In the genomic region with DNA sequence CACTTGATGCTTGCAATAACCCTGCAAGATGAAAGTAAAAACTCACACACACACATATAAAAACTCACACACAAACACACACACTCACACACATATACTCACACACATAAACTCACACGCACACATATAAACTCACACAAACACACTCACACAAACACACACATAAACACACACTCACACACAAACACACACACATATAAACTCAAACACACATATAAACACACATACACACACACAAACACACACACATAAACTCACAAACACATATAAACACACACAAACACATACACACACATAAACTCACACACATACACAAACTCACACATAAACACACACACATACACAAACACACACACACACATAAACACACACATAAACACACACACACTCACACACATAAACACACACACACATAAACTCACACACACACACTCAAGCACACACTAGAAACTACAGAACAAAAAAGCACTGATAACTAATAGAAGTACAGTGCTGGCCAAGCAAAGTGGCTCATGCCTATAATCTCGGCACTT, we compare ENCODE assay signal across 1 cellular context.
TF ChIP-seq lines count a peak whose summit lies in the region.

No MANE protein-coding gene starts in this region.

TF ChIP-seq in HepG2, 621 proteins besides CTCF, POLR2A, EP300 and RAD21 (continued from another document):
- TF ChIP-seq ZNF414 (CRISPR knock-in tag; IDR thresholded peaks at IDR 0.05) = no peak
- TF ChIP-seq KDM5A (IDR thresholded peaks at IDR 0.05; ENCODE audit: borderline replicate concordance, low read length) = no peak
- no peak for TF ChIP-seq ZNF740 (CRISPR knock-in tag; IDR thresholded peaks at IDR 0.05)
- TF ChIP-seq ZNF33A (CRISPR knock-in tag; IDR thresholded peaks at IDR 0.05; ENCODE audit: borderline replicate concordance) = no peak
- no peak for TF ChIP-seq SP2 (CRISPR knock-in tag; IDR thresholded peaks at IDR 0.05)
- no peak for TF ChIP-seq SETDB1 (CRISPR knock-in tag; IDR thresholded peaks at IDR 0.05; ENCODE audit: borderline replicate concordance)
- TF ChIP-seq KLF11 (CRISPR knock-in tag; IDR thresholded peaks at IDR 0.05) = no peak
- TF ChIP-seq NR2F6 (IDR thresholded peaks at IDR 0.05) = no peak
- no peak for TF ChIP-seq NR2F6 (CRISPR knock-in tag; IDR thresholded peaks at IDR 0.05)
- TF ChIP-seq KLF15 (CRISPR knock-in tag; IDR thresholded peaks at IDR 0.05; ENCODE audit: borderline replicate concordance) = no peak
- TF ChIP-seq NR3C1 (CRISPR knock-in tag; IDR thresholded peaks at IDR 0.05) = no peak
- no peak for TF ChIP-seq UBTF (CRISPR knock-in tag; IDR thresholded peaks at IDR 0.05)
- TF ChIP-seq NFE2L1 (CRISPR knock-in tag; IDR thresholded peaks at IDR 0.05; ENCODE audit: borderline replicate concordance) = no peak
- no peak for TF ChIP-seq ZNF770 (CRISPR knock-in tag; IDR thresholded peaks at IDR 0.05)
- no peak for TF ChIP-seq HNF4A (CRISPR knock-in tag; IDR thresholded peaks at IDR 0.05)
- 0 out of 2 replicates have a peak, but pooled peaks have one; percentile 28 for TF ChIP-seq FOXA1 (IDR thresholded peaks at IDR 0.05)
- no peak for TF ChIP-seq FOXA1 (CRISPR knock-in tag; IDR thresholded peaks at IDR 0.05)
- no peak for TF ChIP-seq MED13 (CRISPR knock-in tag; IDR thresholded peaks at IDR 0.05)
- TF ChIP-seq PAX8 (CRISPR knock-in tag; IDR thresholded peaks at IDR 0.05; ENCODE audit: borderline replicate concordance) = no peak
- TF ChIP-seq ZNF207 (IDR thresholded peaks at IDR 0.05; ENCODE audit: borderline replicate concordance) = 0 out of 2 replicates have a peak, but pooled peaks have one; percentile 33
- no peak for TF ChIP-seq CBFB (CRISPR knock-in tag; IDR thresholded peaks at IDR 0.05)
- no peak for TF ChIP-seq ATF2 (CRISPR knock-in tag; IDR thresholded peaks at IDR 0.05)
- TF ChIP-seq TARDBP (CRISPR knock-in tag; IDR thresholded peaks at IDR 0.05) = no peak
- TF ChIP-seq PHF21A (CRISPR knock-in tag; IDR thresholded peaks at IDR 0.05) = no peak
- no peak for TF ChIP-seq KAT7 (CRISPR knock-in tag; IDR thresholded peaks at IDR 0.05; ENCODE audit: borderline replicate concordance)
- no peak for TF ChIP-seq ZNF629 (CRISPR knock-in tag; conservative IDR thresholded peaks at IDR 0.05)
- TF ChIP-seq, protein P1, sequence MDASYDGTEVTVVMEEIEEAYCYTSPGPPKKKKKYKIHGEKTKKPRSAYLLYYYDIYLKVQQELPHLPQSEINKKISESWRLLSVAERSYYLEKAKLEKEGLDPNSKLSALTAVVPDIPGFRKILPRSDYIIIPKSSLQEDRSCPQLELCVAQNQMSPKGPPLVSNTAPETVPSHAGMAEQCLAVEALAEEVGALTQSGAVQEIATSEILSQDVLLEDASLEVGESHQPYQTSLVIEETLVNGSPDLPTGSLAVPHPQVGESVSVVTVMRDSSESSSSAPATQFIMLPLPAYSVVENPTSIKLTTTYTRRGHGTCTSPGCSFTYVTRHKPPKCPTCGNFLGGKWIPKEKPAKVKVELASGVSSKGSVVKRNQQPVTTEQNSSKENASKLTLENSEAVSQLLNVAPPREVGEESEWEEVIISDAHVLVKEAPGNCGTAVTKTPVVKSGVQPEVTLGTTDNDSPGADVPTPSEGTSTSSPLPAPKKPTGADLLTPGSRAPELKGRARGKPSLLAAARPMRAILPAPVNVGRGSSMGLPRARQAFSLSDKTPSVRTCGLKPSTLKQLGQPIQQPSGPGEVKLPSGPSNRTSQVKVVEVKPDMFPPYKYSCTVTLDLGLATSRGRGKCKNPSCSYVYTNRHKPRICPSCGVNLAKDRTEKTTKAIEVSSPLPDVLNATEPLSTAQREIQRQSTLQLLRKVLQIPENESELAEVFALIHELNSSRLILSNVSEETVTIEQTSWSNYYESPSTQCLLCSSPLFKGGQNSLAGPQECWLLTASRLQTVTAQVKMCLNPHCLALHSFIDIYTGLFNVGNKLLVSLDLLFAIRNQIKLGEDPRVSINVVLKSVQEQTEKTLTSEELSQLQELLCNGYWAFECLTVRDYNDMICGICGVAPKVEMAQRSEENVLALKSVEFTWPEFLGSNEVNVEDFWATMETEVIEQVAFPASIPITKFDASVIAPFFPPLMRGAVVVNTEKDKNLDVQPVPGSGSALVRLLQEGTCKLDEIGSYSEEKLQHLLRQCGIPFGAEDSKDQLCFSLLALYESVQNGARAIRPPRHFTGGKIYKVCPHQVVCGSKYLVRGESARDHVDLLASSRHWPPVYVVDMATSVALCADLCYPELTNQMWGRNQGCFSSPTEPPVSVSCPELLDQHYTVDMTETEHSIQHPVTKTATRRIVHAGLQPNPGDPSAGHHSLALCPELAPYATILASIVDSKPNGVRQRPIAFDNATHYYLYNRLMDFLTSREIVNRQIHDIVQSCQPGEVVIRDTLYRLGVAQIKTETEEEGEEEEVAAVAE (CRISPR knock-in tag; IDR thresholded peaks at IDR 0.05; ENCODE audit: borderline replicate concordance) = no peak
- 0 out of 2 replicates have a peak, but pooled peaks have one; percentile 19 for TF ChIP-seq FOXP1 (IDR thresholded peaks at IDR 0.05)
- no peak for TF ChIP-seq FOXP1 (CRISPR knock-in tag; IDR thresholded peaks at IDR 0.05)
- no peak for TF ChIP-seq ZNF768 (CRISPR knock-in tag; IDR thresholded peaks at IDR 0.05)
- no peak for TF ChIP-seq SALL2 (CRISPR knock-in tag; IDR thresholded peaks at IDR 0.05)
- TF ChIP-seq ZNF775 (CRISPR knock-in tag; IDR thresholded peaks at IDR 0.05; ENCODE audit: borderline replicate concordance) = no peak
- no peak for TF ChIP-seq SRF (IDR thresholded peaks at IDR 0.05; ENCODE audit: low read depth, low read length)
- no peak for TF ChIP-seq AHDC1 (CRISPR knock-in tag; IDR thresholded peaks at IDR 0.05; ENCODE audit: borderline replicate concordance)
- no peak for TF ChIP-seq KAT2B (IDR thresholded peaks at IDR 0.05; ENCODE audit: borderline replicate concordance, low read depth, low read length)
- no peak for TF ChIP-seq CBX2 (IDR thresholded peaks at IDR 0.05; ENCODE audit: low read depth, low read length)
- TF ChIP-seq CBX2 (CRISPR knock-in tag; IDR thresholded peaks at IDR 0.05; ENCODE audit: low read depth) = no peak
- TF ChIP-seq RAD51 (IDR thresholded peaks at IDR 0.05; ENCODE audit: borderline replicate concordance) = 0 out of 2 replicates have a peak, but pooled peaks have one; percentile 29
- no peak for TF ChIP-seq TBX3 (IDR thresholded peaks at IDR 0.05; ENCODE audit: borderline replicate concordance)
- TF ChIP-seq THAP9 (CRISPR knock-in tag; IDR thresholded peaks at IDR 0.05; ENCODE audit: borderline replicate concordance) = no peak
